In genomic region chr15:77695548-77695947, GRCh38 we compare ENCODE assay signal across 7 cellular contexts.
"Had no signal": no experiment of that assay in that cellular context is flagged by ENCODE, and none has a peak within 500 bp of the region (broad histone marks: within the 10 kb centered on the region; RNA-seq: fewer than 3 reads in every experiment).

No MANE protein-coding gene starts in this region.

- H3K4me3 ChIP-seq: GM23248, HAP-1 had no signal

- H3K27ac ChIP-seq: GM23248, HL-60 had no signal

- DNase-seq: GM23248, GOT3, H7, HFFc6, IMR-90 had no signal

- H3K9me3 ChIP-seq: HAP-1 had no signal

- H3K4me1 ChIP-seq: HAP-1 had no signal

- H3K9ac ChIP-seq: GM23248 had no signal

- H2AFZ ChIP-seq: GM23248 had no signal

- H3K36me3 ChIP-seq: HAP-1 had no signal
